ENCODE assay signal across 1 cellular context in the genomic region with DNA sequence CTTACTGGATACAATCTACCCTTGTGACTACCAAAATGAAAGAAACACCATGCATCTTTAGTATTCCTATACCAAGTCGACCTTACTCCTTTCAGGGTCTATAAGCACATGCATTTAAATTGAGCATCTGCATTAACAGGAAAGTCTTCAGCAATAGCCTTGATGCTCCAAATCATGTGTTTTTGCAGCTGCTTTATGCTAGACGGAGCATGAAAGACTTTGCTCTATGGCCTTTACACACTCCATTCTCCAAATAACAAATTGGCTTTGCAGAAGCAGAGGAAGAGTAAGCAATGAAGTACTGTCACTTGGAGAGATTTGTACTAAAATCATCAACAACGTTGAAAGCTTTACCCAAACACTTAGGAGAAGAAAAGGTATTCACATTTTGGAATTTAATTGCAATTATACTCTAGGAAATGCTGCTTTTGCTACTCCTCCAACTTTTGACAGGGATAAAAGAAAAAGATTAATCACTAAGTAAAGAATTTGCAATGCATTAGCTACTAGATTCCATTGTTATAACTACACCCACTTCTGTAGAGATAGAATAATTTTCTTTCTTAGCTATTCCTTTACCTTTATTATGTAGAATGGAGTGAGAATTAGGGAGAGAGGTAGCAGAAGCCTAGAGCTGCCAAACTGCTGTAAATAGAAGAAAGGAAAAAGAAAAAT.
TF ChIP-seq lines count a peak whose summit lies in the region.

No MANE protein-coding gene starts in this region.

TF ChIP-seq in GM23338, 12 proteins besides CTCF, POLR2A, EP300 and RAD21 (continued from another document):
- TF ChIP-seq CREB1 (CRISPR knock-in tag; IDR thresholded peaks at IDR 0.05; ENCODE audit: low read depth) (no peak), STAT1 (IDR thresholded peaks at IDR 0.05; ENCODE audit: unreplicated experiment) (no peak)
TF ChIP-seq in GM23338: peak in this region for 0.
